In genomic region chr19:38558933-38559332, GRCh38 we compare ENCODE assay signal across 7 cellular contexts. TPM values are rescaled to one million over a fixed set of nuclear protein-coding genes. Genes with fewer than 3 reads are reported as not detected.
DNase-seq lines count a peak whose midpoint lies in the region; ATAC-seq and TF ChIP-seq lines count a peak whose summit lies in the region.
"Not testable (repeated sequence)": the region's sequence is repeated elsewhere in the genome, so short reads cannot be mapped to it uniquely, and the experiment has no call there.

No MANE protein-coding gene starts in this region.

- not testable (repeated sequence) for H3K27me3 Mint-ChIP-seq in activated B cell treated with CpG ODN at 0.5 μM for 24 hours; central memory CD8-positive, alpha-beta T cell
- H3K27me3 Mint-ChIP-seq in activated naive CD4-positive, alpha-beta T cell treated with anti-CD3 and anti-CD28 coated beads, Interleukin-2, amount 10 ng/mL, durations not matched to agents 7 days and 5 days: peaks cover 30% of the 10 kb centered on the region

- TF ChIP-seq POLR2A in spleen (IDR thresholded peaks at IDR 0.05): not testable (repeated sequence)

- 70 to 92% (median 90%) methylated on average over 7 of the region's 7 CpGs for WGBS in spleen, 5 donors

- not testable (repeated sequence) for H3K9me3 ChIP-seq in DOHH2 (ENCODE audit: control insufficient read depth, insufficient read depth, low read length); OCI-LY7 (ENCODE audit: low read length); spleen

- not testable (repeated sequence) for H3K4me3 ChIP-seq in DOHH2 (ENCODE audit: low read length); OCI-LY7 (ENCODE audit: low read depth, low read length, poor library complexity, severe bottlenecking); spleen

- not testable (repeated sequence) for H3K27me3 ChIP-seq in DOHH2 (ENCODE audit: control insufficient read depth, low read length)
- peaks cover 22% of the 10 kb centered on the region for H3K27me3 ChIP-seq in foreskin keratinocyte
- H3K27me3 ChIP-seq in spleen (replicated peaks in 1 of 7): peaks cover 0 to 22% (median 2%) of the 10 kb centered on the region in 7 donors

- peak overlapping the region; percentile 75 for H3K4me3 Mint-ChIP-seq in activated B cell treated with CpG ODN at 0.5 μM for 24 hours
- H3K4me3 Mint-ChIP-seq in activated naive CD4-positive, alpha-beta T cell treated with anti-CD3 and anti-CD28 coated beads, Interleukin-2, amount 10 ng/mL, durations not matched to agents 7 days and 5 days: not testable (repeated sequence)
- H3K4me3 Mint-ChIP-seq in central memory CD8-positive, alpha-beta T cell: peak overlapping the region; percentile 64

- peak overlapping the region; percentile 90 for H3K27ac Mint-ChIP-seq in activated B cell treated with CpG ODN at 0.5 μM for 24 hours
- H3K27ac Mint-ChIP-seq in activated naive CD4-positive, alpha-beta T cell treated with anti-CD3 and anti-CD28 coated beads, Interleukin-2, amount 10 ng/mL, durations not matched to agents 7 days and 5 days: peak overlapping the region; percentile 83
- peak overlapping the region; percentile 91 for H3K27ac Mint-ChIP-seq in central memory CD8-positive, alpha-beta T cell (ENCODE audit: low read depth)

- CTCF ChIA-PET in OCI-LY7 (lab: Charles Lee; ENCODE audit: unreplicated experiment); activated B cell treated with CpG ODN at 0.5 μM for 24 hours (lab: Charles Lee); activated naive CD4-positive, alpha-beta T cell treated with anti-CD3 and anti-CD28 coated beads, Interleukin-2, amount 10 ng/mL, durations not matched to agents 7 days and 5 days (lab: Charles Lee): not testable (repeated sequence)

- peaks cover 13% of the 10 kb centered on the region for H3F3A ChIP-seq in DOHH2 (ENCODE audit: control insufficient read depth, insufficient read depth)

- not testable (repeated sequence) for H3K36me3 Mint-ChIP-seq in activated B cell treated with CpG ODN at 0.5 μM for 24 hours (ENCODE audit: low read depth); activated naive CD4-positive, alpha-beta T cell treated with anti-CD3 and anti-CD28 coated beads, Interleukin-2, amount 10 ng/mL, durations not matched to agents 7 days and 5 days; central memory CD8-positive, alpha-beta T cell (ENCODE audit: insufficient read depth)

- DNase-seq in OCI-LY7 (ENCODE audit: low spot score); activated B cell treated with CpG ODN at 0.5 μM for 24 hours; activated naive CD4-positive, alpha-beta T cell treated with anti-CD3 and anti-CD28 coated beads, Interleukin-2, amount 10 ng/mL, durations not matched to agents 7 days and 5 days; central memory CD8-positive, alpha-beta T cell (ENCODE audit: low spot score in 2 of 2); foreskin keratinocyte; spleen: not testable (repeated sequence)

- not testable (repeated sequence) for H4K20me1 ChIP-seq in DOHH2 (ENCODE audit: control insufficient read depth, insufficient read depth, low read depth, low read length); OCI-LY7 (ENCODE audit: insufficient read depth, low read length)

- POLR2A ChIA-PET in OCI-LY7 (lab: Charles Lee): interaction anchor here (0.6 to 0.7 kb wide), 2 partner anchors 38 to 472 kb away, joined by 4 read pairs; no protein-coding TSS in a partner anchor
- POLR2A ChIA-PET in activated B cell treated with CpG ODN at 0.5 μM for 24 hours (lab: Charles Lee): interaction anchor here (0.8 to 3.0 kb wide), 6 partner anchors 11 to 75 kb away, joined by 3 to 45 read pairs (median 4); partner anchors contain the start of genes EIF3K and MAP4K1

- not testable (repeated sequence) for H3K9me3 Mint-ChIP-seq in activated B cell treated with CpG ODN at 0.5 μM for 24 hours; activated naive CD4-positive, alpha-beta T cell treated with anti-CD3 and anti-CD28 coated beads, Interleukin-2, amount 10 ng/mL, durations not matched to agents 7 days and 5 days; central memory CD8-positive, alpha-beta T cell

- H3K9me2 ChIP-seq in DOHH2 (replicated peaks; ENCODE audit: control insufficient read depth, low read length); OCI-LY7 (ENCODE audit: insufficient read depth, low read length): not testable (repeated sequence)

- not testable (repeated sequence) for BruUV-seq in OCI-LY7 (replicated peaks; lab: Mats Ljungman, UMichigan)

- intact Hi-C loops in OCI-LY7 (cut with micrococcal nuclease; ENCODE audit: unreplicated experiment); spleen (cut with DNase I; ENCODE audit: low total_unique reads): not testable (repeated sequence)
- intact Hi-C loops in activated B cell treated with CpG ODN at 0.5 μM for 24 hours (cut with micrococcal nuclease): loop anchor here (1.0 to 10.0 kb wide), 4 partner anchors 12 to 306 kb away; no protein-coding TSS in a partner anchor

- H3K27ac ChIP-seq in DOHH2 (ENCODE audit: low read depth, low read length): peak overlapping the region; percentile 75
- not testable (repeated sequence) for H3K27ac ChIP-seq in OCI-LY7 (ENCODE audit: low read depth, low read length, poor library complexity, severe bottlenecking)
- H3K27ac ChIP-seq in foreskin keratinocyte: peak overlapping the region; percentile 55
- peak overlapping the region in 6 of 8 donors; percentile 26 to 74 (median 65) for H3K27ac ChIP-seq in spleen

- not testable (repeated sequence) for H3K36me3 ChIP-seq in DOHH2 (ENCODE audit: control insufficient read depth, low read length); OCI-LY7 (ENCODE audit: insufficient read depth, low read length); spleen

- H3K4me2 ChIP-seq in DOHH2 (ENCODE audit: low read length): peak overlapping the region; percentile 72; the same call in 1 of the 2 replicates
- H3K4me2 ChIP-seq in OCI-LY7 (ENCODE audit: low read length): not testable (repeated sequence)

- not testable (repeated sequence) for ATAC-seq in activated B cell treated with CpG ODN at 0.5 μM for 24 hours (ENCODE audit: low read depth); central memory CD8-positive, alpha-beta T cell (replicated peaks; ENCODE audit: extremely low read depth, poor library complexity, severe bottlenecking); foreskin keratinocyte

- H3K4me1 Mint-ChIP-seq in activated B cell treated with CpG ODN at 0.5 μM for 24 hours: peaks cover 56% of the 10 kb centered on the region
- H3K4me1 Mint-ChIP-seq in activated naive CD4-positive, alpha-beta T cell treated with anti-CD3 and anti-CD28 coated beads, Interleukin-2, amount 10 ng/mL, durations not matched to agents 7 days and 5 days: peaks cover 54% of the 10 kb centered on the region
- peaks cover 73% of the 10 kb centered on the region for H3K4me1 Mint-ChIP-seq in central memory CD8-positive, alpha-beta T cell

- not testable (repeated sequence) for TF ChIP-seq CTCF in DOHH2 (IDR thresholded peaks at IDR 0.05; ENCODE audit: low read depth, low read length, poor library complexity, severe bottlenecking); OCI-LY7 (conservative IDR thresholded peaks at IDR 0.05; ENCODE audit: low read length); activated B cell treated with CpG ODN at 0.5 μM for 24 hours (IDR thresholded peaks at IDR 0.05); foreskin keratinocyte (conservative IDR thresholded peaks at IDR 0.05); spleen (IDR thresholded peaks at IDR 0.05 in 8 of 11, conservative IDR thresholded peaks at IDR 0.05 in 3 of 11)

- peak overlapping the region; percentile 44; the same call in 1 of the 2 replicates for H2AFZ ChIP-seq in OCI-LY7 (ENCODE audit: low read length)

- H3K4me1 ChIP-seq in DOHH2 (ENCODE audit: control insufficient read depth, low read length) (peaks cover 52% of the 10 kb centered on the region), OCI-LY7 (ENCODE audit: insufficient read depth, low read length, poor library complexity, severe bottlenecking) (peaks cover 28% of the 10 kb centered on the region), spleen (peaks cover 0 to 72% (median 26%) of the 10 kb centered on the region in 6 donors)
- H3K4me1 ChIP-seq in foreskin keratinocyte: not testable (repeated sequence)

- not testable (repeated sequence) for H3K79me2 ChIP-seq in DOHH2 (ENCODE audit: control insufficient read depth, low read length); OCI-LY7 (ENCODE audit: insufficient read depth, low read depth, low read length)

RNA-seq across cellular contexts. Expression of gene MAP4K1, which starts 58.8 kb away (rescaled TPM):
- total RNA-seq in OCI-LY7 (2014; rRNA removed; shearing (Covaris generic)): 102 and 108 TPM in 2 replicates
- total RNA-seq in OCI-LY7 (2022) (313 and 331 TPM in 2 replicates), activated B cell treated with CpG ODN at 0.5 μM for 24 hours (379 and 388 TPM in 2 replicates), foreskin keratinocyte (0.21 TPM in 1 of 2 replicates, not detected in the other), spleen (100 to 1,000 TPM in 4 of 7 donors, 10 to 100 TPM in 3; 58.2 to 163 (median 122) TPM)
- polyA plus RNA-seq in foreskin keratinocyte (0.12 and 0.28 TPM in 2 replicates), spleen (100 to 1,000 TPM in 2 of 3 donors, 10 to 100 TPM in 1; 81.3 to 161 (median 153) TPM)

Comparison
In these comparisons a context has a peak if more than half of its experiments do, and no peak if none do; other contexts are left out.
1. RNA of gene MAP4K1, which starts 58.8 kb away (total RNA-seq): 379 to 388 TPM in activated B cell treated with CpG ODN at 0.5 μM for 24 hours, 102 to 331 TPM in OCI-LY7 and 58.2 to 163 TPM in spleen; 0.21 TPM in foreskin keratinocyte; every median in the first group is over 10 times any median in the second.
2. Peak in every context shown above with its lines, with median percentiles within 50 percentile points of each other: H3K27ac Mint-ChIP-seq.